ENCODE assay signal across 21 cellular contexts in the genomic region with DNA sequence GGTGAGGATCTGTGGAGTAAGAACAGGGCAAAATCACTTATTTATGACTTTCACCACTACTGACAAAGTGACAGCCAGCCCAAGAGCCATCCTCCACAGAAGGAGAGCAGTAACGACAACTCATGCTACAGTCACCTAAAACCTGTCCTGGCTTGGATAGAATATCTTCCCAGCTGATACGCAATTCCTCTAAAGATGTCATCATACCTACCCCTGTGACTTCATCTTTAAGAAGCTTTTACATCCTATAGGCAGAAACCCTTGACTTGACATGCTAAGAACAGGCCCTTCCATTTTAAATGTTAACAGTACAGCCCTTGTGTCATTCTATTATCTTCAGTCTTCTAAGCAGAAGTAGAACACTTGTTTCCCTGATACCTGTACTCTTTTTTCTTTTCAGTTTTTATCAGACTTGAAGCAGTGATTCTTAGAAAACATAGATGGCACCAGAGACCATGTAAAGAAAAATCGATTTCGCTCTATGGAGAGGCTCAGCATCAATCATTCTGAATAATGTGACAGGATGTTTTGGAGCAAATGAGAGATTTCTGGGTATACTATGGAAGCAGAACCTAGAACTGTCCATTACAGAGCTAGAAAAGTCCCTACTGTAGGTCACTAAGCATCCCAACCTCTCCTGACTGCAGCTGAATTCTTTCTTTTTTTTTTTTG. TPM values are rescaled to one million over a fixed set of nuclear protein-coding genes. Genes with fewer than 3 reads are reported as not detected.
DNase-seq lines count a peak whose midpoint lies in the region; ATAC-seq and TF ChIP-seq lines count a peak whose summit lies in the region.
"Had no signal": no experiment of that assay in that cellular context is flagged by ENCODE, and none has a peak within 500 bp of the region (broad histone marks: within the 10 kb centered on the region; RNA-seq: fewer than 3 reads in every experiment).

No MANE protein-coding gene starts in this region.

- no peak for TF ChIP-seq EP300 in Ishikawa (IDR thresholded peaks at IDR 0.05; ENCODE audit: borderline replicate concordance)
- TF ChIP-seq EP300 in neural cell (conservative IDR thresholded peaks at IDR 0.05; ENCODE audit: poor library complexity, severe bottlenecking), result no peak

- H3K9ac ChIP-seq in neural cell (ENCODE audit: low read length), result no peak overlapping the region

- H3K27ac ChIP-seq in neural cell (ENCODE audit: low read length), result no peak overlapping the region
- H3K27ac ChIP-seq: heart left ventricle, psoas muscle, SK-N-MC, thoracic aorta had no signal

- H3K36me3 ChIP-seq in neural cell (ENCODE audit: insufficient read depth, low read length), result no peaks in the 10 kb centered on the region
- H3K36me3 ChIP-seq: heart left ventricle, thoracic aorta had no signal

- peak; percentile 71 for TF ChIP-seq CTCF in neural cell (IDR thresholded peaks at IDR 0.05; ENCODE audit: poor library complexity, severe bottlenecking)

- no peaks in the 10 kb centered on the region for H3K9me2 ChIP-seq in neural cell (ENCODE audit: insufficient read depth, low read length)

- no peak overlapping the region for H3K4me3 ChIP-seq in neural cell (ENCODE audit: low read length)
- H3K4me3 ChIP-seq: heart left ventricle, psoas muscle, SK-N-MC, thoracic aorta had no signal

- H3K79me2 ChIP-seq in neural cell (replicated peaks; ENCODE audit: insufficient read depth, low read length), result no peaks in the 10 kb centered on the region

- no peaks in the 10 kb centered on the region for H3F3A ChIP-seq in neural cell (ENCODE audit: insufficient read depth, low read length, poor library complexity, severe bottlenecking)

- ATAC-seq in GM19463 (IDR thresholded peaks at IDR 0.05; ENCODE audit: unreplicated experiment), result no peak
- ATAC-seq: activated naive CD8-positive, alpha-beta T cell treated with anti-CD3 and anti-CD28 coated beads, Interleukin-2, amount 50 U/mL, for 24 hours; activated T-helper 17 cell treated with anti-CD3 and anti-CD28 coated beads, Interleukin-2, amount 50 U/mL, for 72 hours; heart left ventricle; naive thymus-derived CD4-positive, alpha-beta T cell; psoas muscle had no signal

- no peak overlapping the region for H2AFZ ChIP-seq in neural cell (ENCODE audit: low read depth, low read length)

- H3K4me2 ChIP-seq in neural cell (ENCODE audit: low read length), result no peak overlapping the region

- no peaks in the 10 kb centered on the region for H4K20me1 ChIP-seq in neural cell (ENCODE audit: insufficient read depth)

- no peaks in the 10 kb centered on the region for H3K9me3 ChIP-seq in neural cell (ENCODE audit: low read length)
- H3K9me3 ChIP-seq: heart left ventricle, psoas muscle, thoracic aorta had no signal

- DNase-seq in NCI-H748 treated with DMSO at 0.1 percent for 48 hours (lab: John Stamatoyannopoulos, UW) (peak; percentile 6), cerebellum (ENCODE audit: low spot score) (peak; percentile 1), DMS153 (lab: John Stamatoyannopoulos, UW) (no peak)
- no peak for DNase-seq in activated CD4-positive, alpha-beta T cell treated with anti-CD3 and anti-CD28 coated beads, Interleukin-2, amount 50 U/mL, for 4 hours
- DNase-seq: activated CD4-positive, alpha-beta T cell treated with anti-CD3 and anti-CD28 coated beads for 1 hour; activated naive CD8-positive, alpha-beta T cell treated with anti-CD3 and anti-CD28 coated beads, Interleukin-2, amount 50 U/mL, for 24 hours; GF-D8; heart left ventricle; MM.1S; NCI-H187; NCI-H510A; psoas muscle; T1000 had no signal

- 0 out of 2 replicates have a peak, but pooled peaks have one; percentile 4 for TF ChIP-seq RAD21 in Ishikawa (IDR thresholded peaks at IDR 0.05; ENCODE audit: low read depth)
- TF ChIP-seq RAD21 in neural cell (conservative IDR thresholded peaks at IDR 0.05), result peak; percentile 76

- peaks cover 6% of the 10 kb centered on the region for H3K27me3 ChIP-seq in neural cell (ENCODE audit: insufficient read depth, low read depth, low read length)

TF ChIP-seq in Ishikawa, 13 proteins besides CTCF, POLR2A, EP300 and RAD21 (continues in another document):
- TF ChIP-seq NFIC (IDR thresholded peaks at IDR 0.05), result no peak
- TF ChIP-seq, protein P1, sequence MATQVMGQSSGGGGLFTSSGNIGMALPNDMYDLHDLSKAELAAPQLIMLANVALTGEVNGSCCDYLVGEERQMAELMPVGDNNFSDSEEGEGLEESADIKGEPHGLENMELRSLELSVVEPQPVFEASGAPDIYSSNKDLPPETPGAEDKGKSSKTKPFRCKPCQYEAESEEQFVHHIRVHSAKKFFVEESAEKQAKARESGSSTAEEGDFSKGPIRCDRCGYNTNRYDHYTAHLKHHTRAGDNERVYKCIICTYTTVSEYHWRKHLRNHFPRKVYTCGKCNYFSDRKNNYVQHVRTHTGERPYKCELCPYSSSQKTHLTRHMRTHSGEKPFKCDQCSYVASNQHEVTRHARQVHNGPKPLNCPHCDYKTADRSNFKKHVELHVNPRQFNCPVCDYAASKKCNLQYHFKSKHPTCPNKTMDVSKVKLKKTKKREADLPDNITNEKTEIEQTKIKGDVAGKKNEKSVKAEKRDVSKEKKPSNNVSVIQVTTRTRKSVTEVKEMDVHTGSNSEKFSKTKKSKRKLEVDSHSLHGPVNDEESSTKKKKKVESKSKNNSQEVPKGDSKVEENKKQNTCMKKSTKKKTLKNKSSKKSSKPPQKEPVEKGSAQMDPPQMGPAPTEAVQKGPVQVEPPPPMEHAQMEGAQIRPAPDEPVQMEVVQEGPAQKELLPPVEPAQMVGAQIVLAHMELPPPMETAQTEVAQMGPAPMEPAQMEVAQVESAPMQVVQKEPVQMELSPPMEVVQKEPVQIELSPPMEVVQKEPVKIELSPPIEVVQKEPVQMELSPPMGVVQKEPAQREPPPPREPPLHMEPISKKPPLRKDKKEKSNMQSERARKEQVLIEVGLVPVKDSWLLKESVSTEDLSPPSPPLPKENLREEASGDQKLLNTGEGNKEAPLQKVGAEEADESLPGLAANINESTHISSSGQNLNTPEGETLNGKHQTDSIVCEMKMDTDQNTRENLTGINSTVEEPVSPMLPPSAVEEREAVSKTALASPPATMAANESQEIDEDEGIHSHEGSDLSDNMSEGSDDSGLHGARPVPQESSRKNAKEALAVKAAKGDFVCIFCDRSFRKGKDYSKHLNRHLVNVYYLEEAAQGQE (IDR thresholded peaks at IDR 0.05; ENCODE audit: low read depth), result no peak
- TF ChIP-seq FOXM1 (IDR thresholded peaks at IDR 0.05; ENCODE audit: borderline replicate concordance, low read depth), result no peak
- TF ChIP-seq TEAD4 (IDR thresholded peaks at IDR 0.05), result no peak
- no peak for TF ChIP-seq YY1 (IDR thresholded peaks at IDR 0.05; ENCODE audit: low read depth)
- TF ChIP-seq CEBPB (IDR thresholded peaks at IDR 0.05), result no peak
- TF ChIP-seq TCF12 (IDR thresholded peaks at IDR 0.05; ENCODE audit: low read depth), result no peak
- TF ChIP-seq, protein P2, sequence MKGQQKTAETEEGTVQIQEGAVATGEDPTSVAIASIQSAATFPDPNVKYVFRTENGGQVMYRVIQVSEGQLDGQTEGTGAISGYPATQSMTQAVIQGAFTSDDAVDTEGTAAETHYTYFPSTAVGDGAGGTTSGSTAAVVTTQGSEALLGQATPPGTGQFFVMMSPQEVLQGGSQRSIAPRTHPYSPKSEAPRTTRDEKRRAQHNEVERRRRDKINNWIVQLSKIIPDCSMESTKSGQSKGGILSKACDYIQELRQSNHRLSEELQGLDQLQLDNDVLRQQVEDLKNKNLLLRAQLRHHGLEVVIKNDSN (IDR thresholded peaks at IDR 0.05), result no peak
- TF ChIP-seq CREB1 (IDR thresholded peaks at IDR 0.05; ENCODE audit: low read depth), result no peak
- no peak for TF ChIP-seq EGR1 (IDR thresholded peaks at IDR 0.05)

TF ChIP-seq in neural cell, 6 proteins besides CTCF, POLR2A, EP300 and RAD21:
- TF ChIP-seq EZH2 (IDR thresholded peaks at IDR 0.05; ENCODE audit: borderline replicate concordance, insufficient read depth, low read length, poor library complexity, severe bottlenecking) (no peak), MXI1 (conservative IDR thresholded peaks at IDR 0.05; ENCODE audit: poor library complexity, severe bottlenecking) (no peak), SMC3 (conservative IDR thresholded peaks at IDR 0.05; ENCODE audit: poor library complexity) (peak; percentile 67)
TF ChIP-seq in neural cell: peak in this region for 1.

RNA-seq across cellular contexts. Expression of a gene that starts 20.1 kb away (rescaled TPM):
- total RNA-seq in cerebellum, result 0.36 TPM
- polyA plus RNA-seq in neural cell, result not detected in 2 replicates
- polyA minus RNA-seq in neural cell, result not detected in 2 replicates
- total RNA-seq: activated T-helper 17 cell treated with anti-CD3 and anti-CD28 coated beads, Interleukin-2, amount 50 U/mL, for 72 hours; heart left ventricle; naive thymus-derived CD4-positive, alpha-beta T cell; psoas muscle; thoracic aorta had no signal
- polyA plus RNA-seq: BJ; heart left ventricle; naive thymus-derived CD4-positive, alpha-beta T cell; psoas muscle had no signal

Comparison
In these comparisons a context has a peak if more than half of its experiments do, and no peak if none do; other contexts are left out.
1. DNase-seq: peak in NCI-H748 treated with DMSO at 0.1 percent for 48 hours (single experiment) and cerebellum (single experiment); none in activated CD4-positive, alpha-beta T cell treated with anti-CD3 and anti-CD28 coated beads, Interleukin-2, amount 50 U/mL, for 4 hours (0 of 2) and DMS153 (single experiment).